In genomic region chr9:129138476-129139232, GRCh38 we compare ENCODE assay signal across 8 cellular contexts. TPM values are rescaled to one million over a fixed set of nuclear protein-coding genes. Genes with fewer than 3 reads are reported as not detected.
DNase-seq lines count a peak whose midpoint lies in the region; ATAC-seq and TF ChIP-seq lines count a peak whose summit lies in the region.

No MANE protein-coding gene starts in this region.

- no peak for TF ChIP-seq CTCF in cardiac muscle cell (IDR thresholded peaks at IDR 0.05; ENCODE audit: low read depth, low read length)
- no peak for TF ChIP-seq CTCF in psoas muscle (IDR thresholded peaks at IDR 0.05)

- peaks cover 4% of the 10 kb centered on the region for H3K36me3 ChIP-seq in cardiac muscle cell
- H3K36me3 ChIP-seq in psoas muscle (ENCODE audit: insufficient read depth in 1 of 2, low read depth in 1 of 2): peaks cover 0 to 49% of the 10 kb centered on the region in 2 donors

- H3K4me1 ChIP-seq in cardiac muscle cell (ENCODE audit: low read depth): peaks cover 40% of the 10 kb centered on the region
- H3K4me1 ChIP-seq in psoas muscle: peaks cover 46% of the 10 kb centered on the region

- ATAC-seq in psoas muscle (peak; percentile 11 to 35 (median 18)), HG02884 (IDR thresholded peaks at IDR 0.05; ENCODE audit: unreplicated experiment) (no peak)

- H3K36me3 Mint-ChIP-seq in activated CD4-positive, alpha-beta memory T cell treated with anti-CD3 and anti-CD28 coated beads for 36 hours: peaks cover 12% of the 10 kb centered on the region

- peaks cover 32% of the 10 kb centered on the region for H3K4me1 Mint-ChIP-seq in activated CD4-positive, alpha-beta memory T cell treated with anti-CD3 and anti-CD28 coated beads for 36 hours (ENCODE audit: low read depth)

- in situ Hi-C loops in G401 (cut with HindIII; ENCODE audit: low sequenced_read_pairs): loop anchor here (10.0 kb wide), 2 partner anchors 406 to 486 kb away; partner anchors contain the start of genes C9orf50 and NTMT1

- WGBS in psoas muscle, 3 donors: 11 to 16% (median 16%) methylated on average over 21 of the region's 21 CpGs

- H3K9me3 Mint-ChIP-seq in activated CD4-positive, alpha-beta memory T cell treated with anti-CD3 and anti-CD28 coated beads for 36 hours: no peaks in the 10 kb centered on the region

- H3K27me3 ChIP-seq in cardiac muscle cell (no peaks in the 10 kb centered on the region), psoas muscle (ENCODE audit: insufficient read depth in 3 of 3, low read length in 2 of 3) (no peaks in the 10 kb centered on the region)

- DNase-seq in EH (ENCODE audit: low read depth) (peak; percentile 90), cardiac muscle cell (ENCODE audit: low read depth in 1 of 2, low spot score in 1 of 2) (peak; percentile 52 to 75), psoas muscle (peak; percentile 68 to 75), G401 (ENCODE audit: low spot score) (no peak), OCI-M1 (lab: John Stamatoyannopoulos, UW) (no peak), T1000 (lab: John Stamatoyannopoulos, UW) (no peak)
- DNase-seq in activated CD4-positive, alpha-beta memory T cell treated with anti-CD3 and anti-CD28 coated beads for 36 hours: no peak

- H3K9me3 ChIP-seq in cardiac muscle cell (ENCODE audit: low read depth) (no peaks in the 10 kb centered on the region), psoas muscle (no peaks in the 10 kb centered on the region)

- H3K27ac Mint-ChIP-seq in activated CD4-positive, alpha-beta memory T cell treated with anti-CD3 and anti-CD28 coated beads for 36 hours: peak overlapping the region; percentile 91

- H3K27ac ChIP-seq in cardiac muscle cell (peak overlapping the region; percentile 99), psoas muscle (peak overlapping the region; percentile 98)

- POLR2A ChIA-PET in activated CD4-positive, alpha-beta memory T cell treated with anti-CD3 and anti-CD28 coated beads for 36 hours (lab: Charles Lee): interaction anchor here (0.9 to 2.0 kb wide), 5 partner anchors 14 to 472 kb away, joined by 3 to 7 read pairs (median 5); partner anchors contain the start of gene IER5L

- intact Hi-C loops in activated CD4-positive, alpha-beta memory T cell treated with anti-CD3 and anti-CD28 coated beads for 36 hours (cut with micrococcal nuclease): loop anchor here (1.0 to 5.0 kb wide), 3 partner anchors 36 to 644 kb away; no protein-coding TSS in a partner anchor
- intact Hi-C loops in psoas muscle (cut with DNase I): loop anchor here (2.0 to 10.0 kb wide), 4 partner anchors 36 to 472 kb away; no protein-coding TSS in a partner anchor

- H3K4me3 Mint-ChIP-seq in activated CD4-positive, alpha-beta memory T cell treated with anti-CD3 and anti-CD28 coated beads for 36 hours: no peak overlapping the region

- H3K27me3 Mint-ChIP-seq in activated CD4-positive, alpha-beta memory T cell treated with anti-CD3 and anti-CD28 coated beads for 36 hours: no peaks in the 10 kb centered on the region

- H3K4me3 ChIP-seq in cardiac muscle cell (no peak overlapping the region), psoas muscle (peak overlapping the region; percentile 67)

- CTCF ChIA-PET in activated CD4-positive, alpha-beta memory T cell treated with anti-CD3 and anti-CD28 coated beads for 36 hours (lab: Charles Lee): interaction anchor here (0.6 to 7.3 kb wide), 37 partner anchors 8 to 652 kb away, joined by 3 to 147 read pairs (median 5); partner anchors contain the start of genes C9orf50, CRAT, IER5L and NTMT1

RNA-seq across cellular contexts. Expression of gene PTPA, which starts 27.4 kb away (rescaled TPM):
- total RNA-seq in activated CD4-positive, alpha-beta memory T cell treated with anti-CD3 and anti-CD28 coated beads for 36 hours: 10 to 100 TPM; 74.6 to 76.3 TPM
- 197 and 257 TPM in 2 replicates for total RNA-seq in cardiac muscle cell
- 144 and 156 TPM in 2 replicates for polyA plus RNA-seq in cardiac muscle cell
- 100 to 1,000 TPM in 2 of 4 donors, 10 to 100 TPM in 2; 95.1 to 110 (median 102) TPM for total RNA-seq in psoas muscle
- 100 to 1,000 TPM in 1 of 3 donors, 10 to 100 TPM in 2; 54.1 to 109 (median 83.1) TPM for polyA plus RNA-seq in psoas muscle
- total RNA-seq in G401 (2014; rRNA removed; shearing (Covaris generic)): 215 and 261 TPM in 2 replicates

RNA-seq across cellular contexts. Expression of gene CRAT, which starts 28.1 kb away (rescaled TPM):
- 10 to 100 TPM; 16.0 to 16.4 TPM for total RNA-seq in activated CD4-positive, alpha-beta memory T cell treated with anti-CD3 and anti-CD28 coated beads for 36 hours
- total RNA-seq in cardiac muscle cell: 81.6 and 92.8 TPM in 2 replicates
- 80.6 and 85.2 TPM in 2 replicates for polyA plus RNA-seq in cardiac muscle cell
- total RNA-seq in psoas muscle: 100 to 1,000 TPM; 123 to 229 (median 164) TPM
- polyA plus RNA-seq in psoas muscle: 100 to 1,000 TPM in 2 of 3 donors, 10 to 100 TPM in 1; 88.7 to 106 (median 100) TPM
- 21.5 and 22.7 TPM in 2 replicates for total RNA-seq in G401 (2014; rRNA removed; shearing (Covaris generic))

RNA-seq across cellular contexts. Expression of gene IER5L, which starts 39.4 kb away (rescaled TPM):
- total RNA-seq in activated CD4-positive, alpha-beta memory T cell treated with anti-CD3 and anti-CD28 coated beads for 36 hours: 1 to 10 TPM; 1.3 to 1.5 TPM
- total RNA-seq in cardiac muscle cell: 51.7 and 77.4 TPM in 2 replicates
- 21.5 and 38.5 TPM in 2 replicates for polyA plus RNA-seq in cardiac muscle cell
- 1 to 10 TPM; 1.7 to 4.5 (median 3.4) TPM for total RNA-seq in psoas muscle
- 1 to 10 TPM; 1.4 to 8.3 (median 3.0) TPM for polyA plus RNA-seq in psoas muscle
- total RNA-seq in G401 (2014; rRNA removed; shearing (Covaris generic)): 92.7 and 121 TPM in 2 replicates

RNA-seq across cellular contexts. Expression of gene DOLPP1, which starts 57.7 kb away (rescaled TPM):
- 10 to 100 TPM; 13.9 to 15.3 TPM for total RNA-seq in activated CD4-positive, alpha-beta memory T cell treated with anti-CD3 and anti-CD28 coated beads for 36 hours
- total RNA-seq in cardiac muscle cell (18.0 and 19.3 TPM in 2 replicates), psoas muscle (1 to 10 TPM; 2.1 to 4.7 (median 4.2) TPM)
- polyA plus RNA-seq in cardiac muscle cell (9.5 and 19.0 TPM in 2 replicates), psoas muscle (1 to 10 TPM; 2.3 to 5.2 (median 4.7) TPM)
- 24.4 and 29.1 TPM in 2 replicates for total RNA-seq in G401 (2014; rRNA removed; shearing (Covaris generic))

Comparison
In these comparisons a context has a peak if more than half of its experiments do, and no peak if none do; other contexts are left out.
1. DNase-seq: peak in EH (single experiment), cardiac muscle cell (2 of 2) and psoas muscle (2 of 2); none in activated CD4-positive, alpha-beta memory T cell treated with anti-CD3 and anti-CD28 coated beads for 36 hours (single experiment), G401 (single experiment), OCI-M1 (single experiment) and T1000 (single experiment).